1 cellular context compared by ENCODE assay signal in genomic region chr19:18450934-18451836, GRCh38.
TF ChIP-seq lines count a peak whose summit lies in the region.

No MANE protein-coding gene starts in this region.

TF ChIP-seq in HepG2, 621 proteins besides CTCF, POLR2A, EP300 and RAD21 (continues in another document):
- TF ChIP-seq ZBTB38 (CRISPR knock-in tag; IDR thresholded peaks at IDR 0.05) (peak; percentile 73; the same call in 1 of the 2 replicates), TEAD3 (CRISPR knock-in tag; optimal IDR thresholded peaks at IDR 0.05; ENCODE audit: borderline replicate concordance) (peak; percentile 25), HNF1B (CRISPR knock-in tag; IDR thresholded peaks at IDR 0.05) (peak; percentile 76), PAXIP1 (CRISPR knock-in tag; conservative IDR thresholded peaks at IDR 0.05) (peak; percentile 42), ZNF281 (CRISPR knock-in tag; IDR thresholded peaks at IDR 0.05; ENCODE audit: borderline replicate concordance) (no peak), NR2F6 (IDR thresholded peaks at IDR 0.05) (no peak), NR2F6 (CRISPR knock-in tag; IDR thresholded peaks at IDR 0.05) (peak; percentile 43; the same call in 1 of the 2 replicates), SALL1 (CRISPR knock-in tag; IDR thresholded peaks at IDR 0.05) (peak; percentile 77), ZNF382 (CRISPR knock-in tag; IDR thresholded peaks at IDR 0.05; ENCODE audit: borderline replicate concordance) (no peak), MIER3 (CRISPR knock-in tag; IDR thresholded peaks at IDR 0.05; ENCODE audit: borderline replicate concordance) (no peak), UBTF (CRISPR knock-in tag; IDR thresholded peaks at IDR 0.05) (peak; percentile 48; the same call in 1 of the 2 replicates), NFKB2 (CRISPR knock-in tag; IDR thresholded peaks at IDR 0.05; ENCODE audit: borderline replicate concordance) (peak; percentile 58; the same call in 1 of the 2 replicates), MYC (CRISPR knock-in tag; IDR thresholded peaks at IDR 0.05; ENCODE audit: borderline replicate concordance) (peak; percentile 56; the same call in 1 of the 2 replicates), GATAD1 (CRISPR knock-in tag; IDR thresholded peaks at IDR 0.05) (0 out of 2 replicates have a peak, but pooled peaks have one; percentile 40), THRA (CRISPR knock-in tag; IDR thresholded peaks at IDR 0.05; ENCODE audit: borderline replicate concordance) (peak; percentile 30; the same call in 1 of the 2 replicates), ZNF678 (CRISPR knock-in tag; IDR thresholded peaks at IDR 0.05) (no peak), ARID4A (CRISPR knock-in tag; IDR thresholded peaks at IDR 0.05; ENCODE audit: borderline replicate concordance) (peak; percentile 65; the same call in 1 of the 2 replicates), ZNF121 (CRISPR knock-in tag; IDR thresholded peaks at IDR 0.05) (no peak), XRCC5 (optimal IDR thresholded peaks at IDR 0.05; ENCODE audit: low read length) (peak; percentile 49), PPARG (CRISPR knock-in tag; conservative IDR thresholded peaks at IDR 0.05) (no peak), KLF12 (CRISPR knock-in tag; IDR thresholded peaks at IDR 0.05; ENCODE audit: borderline replicate concordance) (0 out of 2 replicates have a peak, but pooled peaks have one; percentile 41), TAF1 (CRISPR knock-in tag; IDR thresholded peaks at IDR 0.05) (no peak), ZSCAN29 (CRISPR knock-in tag; conservative IDR thresholded peaks at IDR 0.05) (no peak), ZNF740 (CRISPR knock-in tag; IDR thresholded peaks at IDR 0.05) (0 out of 2 replicates have a peak, but pooled peaks have one; percentile 38), HBP1 (CRISPR knock-in tag; IDR thresholded peaks at IDR 0.05; ENCODE audit: low read depth) (no peak), ZFY (CRISPR knock-in tag; IDR thresholded peaks at IDR 0.05) (peak; percentile 47; the same call in 1 of the 2 replicates), MXI1 (IDR thresholded peaks at IDR 0.05; ENCODE audit: borderline replicate concordance, low read depth, low read length) (peak; percentile 52; the same call in 1 of the 3 replicates), STAG1 (CRISPR knock-in tag; IDR thresholded peaks at IDR 0.05) (peak; percentile 97), THAP11 (CRISPR knock-in tag; IDR thresholded peaks at IDR 0.05) (peak; percentile 53), RXRA (CRISPR knock-in tag; IDR thresholded peaks at IDR 0.05) (peak; percentile 13; the same call in 1 of the 2 replicates), GATAD2A (CRISPR knock-in tag; IDR thresholded peaks at IDR 0.05) (peak; percentile 45; the same call in 1 of the 2 replicates), ZNF691 (CRISPR knock-in tag; IDR thresholded peaks at IDR 0.05; ENCODE audit: borderline replicate concordance, low read depth) (no peak), TFAP4 (IDR thresholded peaks at IDR 0.05; ENCODE audit: borderline replicate concordance, low read depth) (peak; percentile 93), IKZF1 (IDR thresholded peaks at IDR 0.05) (no peak), FIP1L1 (IDR thresholded peaks at IDR 0.05; ENCODE audit: borderline replicate concordance, insufficient read depth, low read depth, low read length) (no peak), MED1 (CRISPR knock-in tag; IDR thresholded peaks at IDR 0.05) (peak; percentile 32; the same call in 1 of the 2 replicates), FOSL2 (CRISPR knock-in tag; IDR thresholded peaks at IDR 0.05) (peak; percentile 50), ZNF879 (CRISPR knock-in tag; IDR thresholded peaks at IDR 0.05) (no peak), ZFAT (CRISPR knock-in tag; conservative IDR thresholded peaks at IDR 0.05) (no peak), SKI (IDR thresholded peaks at IDR 0.05; ENCODE audit: partially characterized antibody) (no peak), KDM2A (CRISPR knock-in tag; IDR thresholded peaks at IDR 0.05; ENCODE audit: borderline replicate concordance, low read depth) (peak; percentile 80; the same call in 1 of the 2 replicates), RBM39 (IDR thresholded peaks at IDR 0.05; ENCODE audit: low read depth, low read length, poor library complexity, severe bottlenecking) (peak; percentile 42), TCF7 (IDR thresholded peaks at IDR 0.05; ENCODE audit: low read depth) (no peak)
